7 cellular contexts compared by ENCODE assay signal in the genomic region with DNA sequence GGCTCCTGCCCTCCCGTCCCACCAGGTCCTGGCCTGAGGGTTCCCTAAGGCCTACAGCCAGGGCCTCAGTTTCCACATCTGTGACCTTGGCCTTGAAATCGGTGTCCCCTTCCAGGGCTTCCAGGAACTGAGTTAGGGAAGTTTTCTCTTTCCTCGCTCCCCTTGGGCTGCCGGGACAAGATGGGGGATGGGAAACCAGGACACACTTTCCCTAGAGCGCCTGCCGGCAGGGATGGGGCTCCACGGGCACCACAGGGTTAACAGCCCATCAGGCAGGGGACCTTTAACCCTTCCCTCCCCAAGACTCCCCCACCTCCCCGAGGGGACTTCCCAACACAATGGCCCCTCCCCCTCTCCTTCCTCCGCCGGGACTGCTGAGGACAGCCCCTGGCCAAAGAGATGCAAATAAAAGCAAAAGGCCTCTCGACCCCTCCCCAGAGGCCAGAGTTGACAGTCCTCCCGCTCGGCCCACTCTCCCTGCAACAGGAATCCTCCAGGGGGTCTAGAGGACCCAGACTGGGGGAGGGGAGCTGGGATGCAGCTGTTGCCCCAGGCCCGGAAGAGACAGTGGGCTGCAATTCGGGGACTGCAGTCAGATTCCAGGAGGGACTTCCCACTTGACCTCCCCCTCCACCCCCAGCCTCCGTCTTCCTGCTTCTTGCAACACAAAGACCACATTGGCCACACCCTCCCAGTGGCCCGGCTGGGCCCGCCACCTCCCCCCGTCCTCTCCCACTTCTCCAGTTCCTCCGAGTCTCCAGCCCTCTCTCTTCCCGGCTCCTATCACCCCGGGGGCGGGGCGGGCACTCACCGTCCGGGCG. TPM values are rescaled to one million over a fixed set of nuclear protein-coding genes. Genes with fewer than 3 reads are reported as not detected.
DNase-seq lines count a peak whose midpoint lies in the region; ATAC-seq and TF ChIP-seq lines count a peak whose summit lies in the region.

No MANE protein-coding gene starts in this region.

- no peaks in the 10 kb centered on the region for H3K36me3 ChIP-seq in kidney epithelial cell (ENCODE audit: control insufficient read depth, insufficient read depth, low read length)

- TF ChIP-seq CTCF in kidney epithelial cell (IDR thresholded peaks at IDR 0.05; ENCODE audit: insufficient read depth, low read length, poor library complexity, severe bottlenecking) = no peak

- no peaks in the 10 kb centered on the region for H3K27me3 ChIP-seq in kidney epithelial cell (ENCODE audit: control insufficient read depth, insufficient read depth, low read length)

- DNase-seq in GM04504 (ENCODE audit: low read depth) (peak; percentile 84), SW480 (ENCODE audit: low spot score) (peak; percentile 95), cerebellar cortex (ENCODE audit: low spot score) (peak; percentile 92), kidney epithelial cell (ENCODE audit: low read depth) (peak; percentile 78), smooth muscle cell of the brain vasculature (ENCODE audit: low read depth, low spot score) (peak; percentile 75)
- DNase-seq in Jurkat, Clone E6-1 (ENCODE audit: low read depth, low spot score) = no peak

- peak overlapping the region; percentile 48 for H3K4me3 ChIP-seq in Jurkat, Clone E6-1 (ENCODE audit: low read length)
- peak overlapping the region; percentile 75 for H3K4me3 ChIP-seq in kidney epithelial cell (ENCODE audit: low read depth, low read length)

- no peak for ATAC-seq in GM21390 (IDR thresholded peaks at IDR 0.05; ENCODE audit: unreplicated experiment)

RNA-seq across cellular contexts. Expression of a gene that starts 3.4 kb away (rescaled TPM):
- 3.5 TPM for polyA plus RNA-seq in Jurkat, Clone E6-1 (2012; ENCODE audit: insufficient read depth, insufficient read length)
- 46.8 and 64.7 TPM in 2 replicates for total RNA-seq in kidney epithelial cell

RNA-seq across cellular contexts. Expression of a gene that starts 28.8 kb away (rescaled TPM):
- polyA plus RNA-seq in Jurkat, Clone E6-1 (2012; ENCODE audit: insufficient read depth, insufficient read length) = 15.6 TPM
- total RNA-seq in kidney epithelial cell = 13.8 and 16.5 TPM in 2 replicates

RNA-seq across cellular contexts. Expression of a gene that starts 47.1 kb away (rescaled TPM):
- 7.2 TPM for polyA plus RNA-seq in Jurkat, Clone E6-1 (2012; ENCODE audit: insufficient read depth, insufficient read length)
- total RNA-seq in kidney epithelial cell = 2.2 and 3.9 TPM in 2 replicates
